8 cellular contexts compared by ENCODE assay signal in the genomic region with DNA sequence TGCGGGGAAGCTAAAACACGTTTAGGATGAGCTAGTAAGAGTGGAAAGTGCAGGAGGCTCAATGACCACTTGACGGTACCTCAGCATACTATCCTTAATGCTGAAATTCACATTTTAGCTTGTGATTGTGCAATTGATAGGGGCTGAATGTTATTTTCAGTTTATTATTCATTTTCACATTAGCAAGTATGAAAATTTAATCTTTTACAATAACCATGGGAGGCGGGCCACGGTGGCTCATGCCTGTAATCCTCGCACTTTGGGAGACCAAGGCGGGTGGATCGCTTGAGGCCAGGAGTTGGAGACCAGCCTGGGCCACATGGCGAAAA. TPM values are rescaled to one million over a fixed set of nuclear protein-coding genes. Genes with fewer than 3 reads are reported as not detected.
A peak's percentile ranks its signal among the peaks of the same experiment; 100 is the strongest.
DNase-seq lines count a peak whose midpoint lies in the region; ATAC-seq and TF ChIP-seq lines count a peak whose summit lies in the region.

No MANE protein-coding gene starts in this region.

- no peak overlapping the region for H3K4ac ChIP-seq in IMR-90 (ENCODE audit: low read depth, low read length)

- H3F3A ChIP-seq in neural cell (ENCODE audit: insufficient read depth, low read length, poor library complexity, severe bottlenecking), result no peaks in the 10 kb centered on the region

- H3K27me3 ChIP-seq in CD4-positive, CD25-positive, alpha-beta regulatory T cell (ENCODE audit: control insufficient read depth, insufficient read depth, low read length), result peaks cover 29% of the 10 kb centered on the region
- H3K27me3 ChIP-seq in IMR-90 (ENCODE audit: control insufficient read depth, insufficient read depth, low read length) (peaks cover 26% of the 10 kb centered on the region), neural cell (ENCODE audit: insufficient read depth, low read depth, low read length) (no peaks in the 10 kb centered on the region)

- peak overlapping the region; percentile 53 for H3K4me2 ChIP-seq in IMR-90 (ENCODE audit: low read depth, low read length)
- peak overlapping the region; percentile 85 for H3K4me2 ChIP-seq in neural cell (ENCODE audit: low read length)

- peaks cover 10% of the 10 kb centered on the region for H3K4me1 ChIP-seq in CD4-positive, CD25-positive, alpha-beta regulatory T cell (ENCODE audit: control insufficient read depth, insufficient read depth, low read length, poor library complexity, severe bottlenecking)
- no peaks in the 10 kb centered on the region for H3K4me1 ChIP-seq in IMR-90 (ENCODE audit: control insufficient read depth, insufficient read depth, low read length)

- no peak for ATAC-seq in CD4-positive, CD25-positive, alpha-beta regulatory T cell (ENCODE audit: low read depth in 2 of 2)
- no peak; the same call in 1 of the 2 replicates for ATAC-seq in IMR-90 (ENCODE audit: low read depth)
- ATAC-seq in activated CD4-positive, CD25-positive, alpha-beta regulatory T cell treated with anti-CD3 and anti-CD28 coated beads, Interleukin-2, amount 50 U/mL, for 24 hours, result no peak

- H4K91ac ChIP-seq in IMR-90 (ENCODE audit: insufficient read depth, low read depth, low read length), result no peak overlapping the region

- no peaks in the 10 kb centered on the region for H3K79me1 ChIP-seq in IMR-90 (ENCODE audit: low read depth in 1 of 2, low read length in 2 of 2)

- H3K79me2 ChIP-seq in neural cell (replicated peaks; ENCODE audit: insufficient read depth, low read length), result peaks cover 18% of the 10 kb centered on the region

- H4K8ac ChIP-seq in IMR-90 (ENCODE audit: low read depth in 2 of 2, low read length in 2 of 2), result peak overlapping the region; percentile 3 to 84; a peak in 2 of 4 replicates

- DNase-seq in CD4-positive, CD25-positive, alpha-beta regulatory T cell, result no peak
- DNase-seq in IMR-90, result no peak
- no peak for DNase-seq in NCI-H748 (lab: John Stamatoyannopoulos, UW; ENCODE audit: unreplicated experiment)
- DNase-seq in Kasumi-1 (lab: John Stamatoyannopoulos, UW), result no peak
- no peak for DNase-seq in COLO668 (lab: John Stamatoyannopoulos, UW; ENCODE audit: unreplicated experiment)

- H3K56ac ChIP-seq in IMR-90 (ENCODE audit: extremely low read depth, insufficient read depth, low read length), result no peak overlapping the region

- H3K27me3 Mint-ChIP-seq in CD4-positive, CD25-positive, alpha-beta regulatory T cell, result peaks cover 57% of the 10 kb centered on the region
- peaks cover 9% of the 10 kb centered on the region for H3K27me3 Mint-ChIP-seq in dendritic cell treated with granulocyte-macrophage colony-stimulating factor and Interleukin-4, amounts not matched to agents 40 ng/mL and 50 ng/mL, for 4 days

- H3K36me3 Mint-ChIP-seq in CD4-positive, CD25-positive, alpha-beta regulatory T cell, result no peaks in the 10 kb centered on the region
- no peaks in the 10 kb centered on the region for H3K36me3 Mint-ChIP-seq in dendritic cell treated with granulocyte-macrophage colony-stimulating factor and Interleukin-4, amounts not matched to agents 40 ng/mL and 50 ng/mL, for 4 days (ENCODE audit: low read depth)

- peak overlapping the region; percentile 92 to 96 (median 94) for H3K4me3 Mint-ChIP-seq in CD4-positive, CD25-positive, alpha-beta regulatory T cell
- H3K4me3 Mint-ChIP-seq in dendritic cell treated with granulocyte-macrophage colony-stimulating factor and Interleukin-4, amounts not matched to agents 40 ng/mL and 50 ng/mL, for 4 days, result peak overlapping the region; percentile 86

- H3K9me1 ChIP-seq in IMR-90 (ENCODE audit: insufficient read depth, low read length), result no peaks in the 10 kb centered on the region

- no peak for TF ChIP-seq POLR2A in IMR-90 (IDR thresholded peaks at IDR 0.05; ENCODE audit: low read depth, low read length)

- no peak overlapping the region for H2BK5ac ChIP-seq in IMR-90 (ENCODE audit: low read depth, low read length, poor library complexity, severe bottlenecking)

- WGBS in IMR-90 (ENCODE audit: extremely low coverage in 2 of 2, insufficient read length in 1 of 2), 2 experiments, result no CpG with 5 or more reads among the region's 9 CpGs

- no peak overlapping the region for H2BK120ac ChIP-seq in IMR-90 (ENCODE audit: low read depth, low read length)

- H3K36me3 ChIP-seq in CD4-positive, CD25-positive, alpha-beta regulatory T cell (ENCODE audit: control insufficient read depth, insufficient read depth, low read length), result no peaks in the 10 kb centered on the region
- H3K36me3 ChIP-seq in IMR-90 (ENCODE audit: control insufficient read depth, insufficient read depth, low read length), result no peaks in the 10 kb centered on the region
- no peaks in the 10 kb centered on the region for H3K36me3 ChIP-seq in neural cell (ENCODE audit: insufficient read depth, low read length)

- POLR2A ChIA-PET in IMR-90 (lab: Charles Lee; ENCODE audit: unreplicated experiment), result interaction anchor here (0.9 kb wide), 1 partner anchor 25 kb away, joined by 5 read pairs; no protein-coding TSS in a partner anchor

- TF ChIP-seq CTCF in IMR-90 (conservative IDR thresholded peaks at IDR 0.05; ENCODE audit: low read depth, low read length) (no peak), neural cell (IDR thresholded peaks at IDR 0.05; ENCODE audit: poor library complexity, severe bottlenecking) (no peak)

- H2AFZ ChIP-seq in IMR-90 (replicated peaks; ENCODE audit: low read length, poor library complexity), result peak overlapping the region; percentile 91
- H2AFZ ChIP-seq in neural cell (ENCODE audit: low read depth, low read length), result peak overlapping the region; percentile 80

- H2AK5ac ChIP-seq in IMR-90 (ENCODE audit: low read depth, low read length), result no peak overlapping the region

- H3K9ac ChIP-seq in IMR-90 (ENCODE audit: low read depth, low read length), result peak overlapping the region; percentile 43
- H3K9ac ChIP-seq in neural cell (ENCODE audit: low read length), result peak overlapping the region; percentile 50

- H3K9me3 Mint-ChIP-seq in CD4-positive, CD25-positive, alpha-beta regulatory T cell, result peaks cover 0 to 2% (median 0%) of the 10 kb centered on the region in 7 donors
- H3K9me3 Mint-ChIP-seq in dendritic cell treated with granulocyte-macrophage colony-stimulating factor and Interleukin-4, amounts not matched to agents 40 ng/mL and 50 ng/mL, for 4 days, result no peaks in the 10 kb centered on the region

- peaks cover 0 to 11% (median 6%) of the 10 kb centered on the region in 4 donors for H3K4me1 Mint-ChIP-seq in CD4-positive, CD25-positive, alpha-beta regulatory T cell
- H3K4me1 Mint-ChIP-seq in dendritic cell treated with granulocyte-macrophage colony-stimulating factor and Interleukin-4, amounts not matched to agents 40 ng/mL and 50 ng/mL, for 4 days (ENCODE audit: low read depth), result no peaks in the 10 kb centered on the region

- dilution Hi-C loops in IMR-90 (cut with HindIII; ENCODE audit: low sequenced_read_pairs, unreplicated experiment), result no loop called here

- peak overlapping the region in 2 of 3 donors; percentile 38 to 42 for H3K27ac Mint-ChIP-seq in CD4-positive, CD25-positive, alpha-beta regulatory T cell
- peak overlapping the region; percentile 43 for H3K27ac Mint-ChIP-seq in dendritic cell treated with granulocyte-macrophage colony-stimulating factor and Interleukin-4, amounts not matched to agents 40 ng/mL and 50 ng/mL, for 4 days

- intact Hi-C loops in IMR-90 (cut with micrococcal nuclease), result no loop called here
- intact Hi-C loops in dendritic cell treated with granulocyte-macrophage colony-stimulating factor and Interleukin-4, amounts not matched to agents 40 ng/mL and 50 ng/mL, for 4 days (cut with micrococcal nuclease), result loop anchor here (2.0 kb wide), 1 partner anchor 21 kb away; a partner anchor contains a TSS

- no peaks in the 10 kb centered on the region for H3K9me3 ChIP-seq in CD4-positive, CD25-positive, alpha-beta regulatory T cell (ENCODE audit: control insufficient read depth in 2 of 2, low read length in 2 of 2)
- H3K9me3 ChIP-seq in IMR-90 (ENCODE audit: control insufficient read depth, insufficient read depth, low read length), result no peaks in the 10 kb centered on the region
- no peaks in the 10 kb centered on the region for H3K9me3 ChIP-seq in neural cell (ENCODE audit: low read length)

- CTCF ChIA-PET in IMR-90 (lab: Yijun Ruan, JAX), result interaction anchor here (0.6 to 1.0 kb wide), 5 partner anchors 9 to 49 kb away, joined by 3 to 7 read pairs (median 3); no protein-coding TSS in a partner anchor

- H3K4me3 ChIP-seq in CD4-positive, CD25-positive, alpha-beta regulatory T cell (ENCODE audit: low read depth, low read length), result peak overlapping the region; percentile 86
- H3K4me3 ChIP-seq in IMR-90 (ENCODE audit: insufficient read depth, low read depth, low read length) (peak overlapping the region; percentile 86), neural cell (ENCODE audit: low read length) (peak overlapping the region; percentile 71)

- no peaks in the 10 kb centered on the region for H4K20me1 ChIP-seq in IMR-90 (ENCODE audit: insufficient read depth, low read length)
- no peaks in the 10 kb centered on the region for H4K20me1 ChIP-seq in neural cell (ENCODE audit: insufficient read depth)

- H3K14ac ChIP-seq in IMR-90 (replicated peaks; ENCODE audit: low read depth, low read length), result no peak overlapping the region

- no peak overlapping the region for H3K18ac ChIP-seq in IMR-90 (ENCODE audit: low read depth, low read length)

- TF ChIP-seq EP300 in neural cell (conservative IDR thresholded peaks at IDR 0.05; ENCODE audit: poor library complexity, severe bottlenecking), result no peak

- H3K9me2 ChIP-seq in neural cell (ENCODE audit: insufficient read depth, low read length), result no peaks in the 10 kb centered on the region

- in situ Hi-C loops in IMR-90 (cut with MboI; ENCODE audit: low sequenced_read_pairs), result no loop called here

- no TSS peak for BruUV-seq in IMR-90 (replicated peaks; lab: Mats Ljungman, UMichigan)

- no peak overlapping the region for H3K27ac ChIP-seq in CD4-positive, CD25-positive, alpha-beta regulatory T cell (ENCODE audit: insufficient read depth, low read length, poor library complexity, severe bottlenecking)
- H3K27ac ChIP-seq in IMR-90 (ENCODE audit: insufficient read depth, low read length) (no peak overlapping the region), neural cell (ENCODE audit: low read length) (no peak overlapping the region)

- H2AK9ac ChIP-seq in IMR-90 (replicated peaks; ENCODE audit: low read depth, low read length, poor library complexity), result no peak overlapping the region

- no peak overlapping the region for H4K5ac ChIP-seq in IMR-90 (ENCODE audit: low read depth, low read length)

- no peak overlapping the region for H2BK15ac ChIP-seq in IMR-90 (ENCODE audit: low read depth, low read length)

- no peak for TF ChIP-seq RAD21 in IMR-90 (IDR thresholded peaks at IDR 0.05; ENCODE audit: low read length)
- TF ChIP-seq RAD21 in neural cell (conservative IDR thresholded peaks at IDR 0.05), result no peak

- H3K23ac ChIP-seq in IMR-90 (ENCODE audit: low read depth, low read length), result peak overlapping the region; percentile 1; the same call in 1 of the 2 replicates

- no peak overlapping the region for H2BK20ac ChIP-seq in IMR-90 (ENCODE audit: low read depth, low read length)

RNA-seq across cellular contexts. Expression of a gene that starts 22.1 kb away (rescaled TPM):
- 2.8 TPM for total RNA-seq in CD4-positive, CD25-positive, alpha-beta regulatory T cell
- polyA plus RNA-seq in CD4-positive, CD25-positive, alpha-beta regulatory T cell, result under 1 TPM in 3 of 4 donors, not detected in 1; 0.27 to 0.53 (median 0.49) TPM
- 209 and 276 TPM in 2 replicates for total RNA-seq in IMR-90 (2012; rRNA removed)
- polyA plus RNA-seq in IMR-90 (2012; rRNA removed) (50.9 and 60.5 TPM in 2 replicates), neural cell (4.2 and 5.8 TPM in 2 replicates)
- polyA plus RNA-seq in IMR-90 (2012; cell fraction: cytosol; rRNA removed), result 4.1 and 7.7 TPM in 2 replicates
- 16.9 and 102 TPM in 2 replicates for polyA plus RNA-seq in IMR-90 (2012; cell fraction: nucleus; rRNA removed; ENCODE audit: low replicate concordance)
- 5.6 and 8.5 TPM in 2 replicates for polyA minus RNA-seq in neural cell
